ENCODE assay signal across 19 cellular contexts in genomic region chr1:11025618-11026017, GRCh38. TPM values are rescaled to one million over a fixed set of nuclear protein-coding genes. Genes with fewer than 3 reads are reported as not detected.
DNase-seq lines count a peak whose midpoint lies in the region; ATAC-seq and TF ChIP-seq lines count a peak whose summit lies in the region.
"Had no signal": no experiment of that assay in that cellular context is flagged by ENCODE, and none has a peak within 500 bp of the region (broad histone marks: within the 10 kb centered on the region; RNA-seq: fewer than 3 reads in every experiment).

No MANE protein-coding gene starts in this region.

- no peak for DNase-seq in activated T-cell treated with anti-CD3 and anti-CD28 coated beads, Interleukin-2, amount 50 U/mL, for 72 hours
- no peak for DNase-seq in activated T-cell treated with anti-CD3 and anti-CD28 coated beads, Interleukin-2, amount 50 U/mL, for 48 hours
- no peak for DNase-seq in CD8-positive, alpha-beta T cell
- no peak for DNase-seq in epithelial cell of prostate (ENCODE audit: low read depth, low spot score)
- DNase-seq in T-cell, result no peak
- no peak for DNase-seq in dorsolateral prefrontal cortex
- DNase-seq: CD4-positive, alpha-beta memory T cell; GF-D8; GOT3; MM.1S; NCI-H1105; NCI-H187; NCI-H510A treated with DMSO at 0.1 percent for 48 hours; SHP77 had no signal

- no peaks in the 10 kb centered on the region for H3K27me3 Mint-ChIP-seq in activated T-cell treated with anti-CD3 and anti-CD28 coated beads, Interleukin-2, amount 50 U/mL, for 72 hours (ENCODE audit: low read depth)
- H3K27me3 Mint-ChIP-seq in CD8-positive, alpha-beta T cell (ENCODE audit: low read depth), result no peaks in the 10 kb centered on the region
- H3K27me3 Mint-ChIP-seq in activated T-helper 17 cell treated with anti-CD3 and anti-CD28 coated beads, Interleukin-2, amount 50 U/mL, for 72 hours, result no peaks in the 10 kb centered on the region
- H3K27me3 Mint-ChIP-seq in T-cell, result no peaks in the 10 kb centered on the region
- H3K27me3 Mint-ChIP-seq: B cell; CD4-positive, alpha-beta memory T cell had no signal

- peak overlapping the region; percentile 71 for H3K27ac Mint-ChIP-seq in activated T-cell treated with anti-CD3 and anti-CD28 coated beads, Interleukin-2, amount 50 U/mL, for 72 hours
- peak overlapping the region; percentile 16 for H3K27ac Mint-ChIP-seq in CD8-positive, alpha-beta T cell
- peak overlapping the region; percentile 75 for H3K27ac Mint-ChIP-seq in activated T-helper 17 cell treated with anti-CD3 and anti-CD28 coated beads, Interleukin-2, amount 50 U/mL, for 72 hours
- peak overlapping the region in 1 of 2 donors; percentile 11 for H3K27ac Mint-ChIP-seq in T-cell
- H3K27ac Mint-ChIP-seq: B cell had no signal

- no peaks in the 10 kb centered on the region for H3K9me3 ChIP-seq in CD8-positive, alpha-beta T cell (ENCODE audit: low read length)

- no peak for ATAC-seq in activated T-cell treated with anti-CD3 and anti-CD28 coated beads, Interleukin-2, amount 50 U/mL, for 72 hours (replicated peaks in 1 of 2)
- ATAC-seq in CD8-positive, alpha-beta T cell, result no peak
- ATAC-seq in activated T-helper 17 cell treated with anti-CD3 and anti-CD28 coated beads, Interleukin-2, amount 50 U/mL, for 72 hours (replicated peaks), result no peak
- ATAC-seq in T-cell (replicated peaks in 1 of 4) (no peak), HG03159 (IDR thresholded peaks at IDR 0.05; ENCODE audit: unreplicated experiment) (no peak)
- ATAC-seq: Panc1 had no signal

- no peaks in the 10 kb centered on the region for H3K9me3 Mint-ChIP-seq in activated T-cell treated with anti-CD3 and anti-CD28 coated beads, Interleukin-2, amount 50 U/mL, for 72 hours
- no peaks in the 10 kb centered on the region for H3K9me3 Mint-ChIP-seq in CD8-positive, alpha-beta T cell
- no peaks in the 10 kb centered on the region for H3K9me3 Mint-ChIP-seq in activated T-helper 17 cell treated with anti-CD3 and anti-CD28 coated beads, Interleukin-2, amount 50 U/mL, for 72 hours
- no peaks in the 10 kb centered on the region for H3K9me3 Mint-ChIP-seq in T-cell
- H3K9me3 Mint-ChIP-seq: CD4-positive, alpha-beta memory T cell had no signal

- H3K4me3 ChIP-seq in CD8-positive, alpha-beta T cell (ENCODE audit: low read depth, low read length), result no peak overlapping the region
- no peak overlapping the region for H3K4me3 ChIP-seq in dorsolateral prefrontal cortex

- CTCF ChIA-PET in CD8-positive, alpha-beta T cell (lab: Charles Lee), result interaction anchor here (2.1 kb wide), 1 partner anchor 12 kb away, joined by 11 read pairs; no protein-coding TSS in a partner anchor
- CTCF ChIA-PET in T-cell (lab: Charles Lee), result no interaction called here

- no peak overlapping the region for H3K4me3 Mint-ChIP-seq in activated T-cell treated with anti-CD3 and anti-CD28 coated beads, Interleukin-2, amount 50 U/mL, for 72 hours
- H3K4me3 Mint-ChIP-seq in CD8-positive, alpha-beta T cell, result no peak overlapping the region
- no peak overlapping the region for H3K4me3 Mint-ChIP-seq in activated T-helper 17 cell treated with anti-CD3 and anti-CD28 coated beads, Interleukin-2, amount 50 U/mL, for 72 hours
- no peak overlapping the region for H3K4me3 Mint-ChIP-seq in T-cell
- H3K4me3 Mint-ChIP-seq: B cell; CD4-positive, alpha-beta memory T cell had no signal

- H3K36me3 Mint-ChIP-seq in activated T-cell treated with anti-CD3 and anti-CD28 coated beads, Interleukin-2, amount 50 U/mL, for 72 hours (ENCODE audit: insufficient read depth in 2 of 2), result peaks cover 10 to 35% of the 10 kb centered on the region in 2 donors
- H3K36me3 Mint-ChIP-seq in CD8-positive, alpha-beta T cell, result peaks cover 79% of the 10 kb centered on the region
- H3K36me3 Mint-ChIP-seq in activated T-helper 17 cell treated with anti-CD3 and anti-CD28 coated beads, Interleukin-2, amount 50 U/mL, for 72 hours (ENCODE audit: low read depth), result peaks cover 80% of the 10 kb centered on the region
- peaks cover 47% of the 10 kb centered on the region for H3K36me3 Mint-ChIP-seq in T-cell

- POLR2A ChIA-PET in CD8-positive, alpha-beta T cell (lab: Charles Lee), result no interaction called here
- POLR2A ChIA-PET in T-cell (lab: Charles Lee), result no interaction called here

- no peaks in the 10 kb centered on the region for H3K4me1 ChIP-seq in CD8-positive, alpha-beta T cell (ENCODE audit: insufficient read depth, low read length)

- H3K36me3 ChIP-seq in CD8-positive, alpha-beta T cell (ENCODE audit: insufficient read depth, low read length), result peaks cover 33% of the 10 kb centered on the region

- peaks cover 16% of the 10 kb centered on the region for H3K4me1 Mint-ChIP-seq in activated T-cell treated with anti-CD3 and anti-CD28 coated beads, Interleukin-2, amount 50 U/mL, for 72 hours (ENCODE audit: low read depth)
- peaks cover 28% of the 10 kb centered on the region for H3K4me1 Mint-ChIP-seq in CD8-positive, alpha-beta T cell (ENCODE audit: low read depth)
- peaks cover 18% of the 10 kb centered on the region for H3K4me1 Mint-ChIP-seq in activated T-helper 17 cell treated with anti-CD3 and anti-CD28 coated beads, Interleukin-2, amount 50 U/mL, for 72 hours
- peaks cover 23 to 34% (median 27%) of the 10 kb centered on the region in 3 donors for H3K4me1 Mint-ChIP-seq in T-cell

- intact Hi-C loops in CD8-positive, alpha-beta T cell (cut with DNase I, micrococcal nuclease), result no loop called here
- intact Hi-C loops in dorsolateral prefrontal cortex (cut with DNase I), result no loop called here

- H3K27ac ChIP-seq in CD8-positive, alpha-beta T cell (ENCODE audit: low read depth, low read length), result no peak overlapping the region
- H3K27ac ChIP-seq in epithelial cell of prostate, result peak overlapping the region; percentile 30
- H3K27ac ChIP-seq in dorsolateral prefrontal cortex, result no peak overlapping the region
- H3K27ac ChIP-seq: KMS-11 had no signal

- no peak for TF ChIP-seq CTCF in CD8-positive, alpha-beta T cell (IDR thresholded peaks at IDR 0.05)
- TF ChIP-seq CTCF in dorsolateral prefrontal cortex (IDR thresholded peaks at IDR 0.05 in 54 of 56, conservative IDR thresholded peaks at IDR 0.05 in 2 of 56; ENCODE audit: low read depth in 1 of 56, partially characterized antibody in 56 of 56), result no peak

- no peaks in the 10 kb centered on the region for H3K27me3 ChIP-seq in CD8-positive, alpha-beta T cell (ENCODE audit: insufficient read depth, low read length)
- no peaks in the 10 kb centered on the region for H3K27me3 ChIP-seq in dorsolateral prefrontal cortex

RNA-seq across cellular contexts. Expression of gene TARDBP, which starts 13.2 kb away (rescaled TPM):
- total RNA-seq in activated T-cell treated with anti-CD3 and anti-CD28 coated beads, Interleukin-2, amount 50 U/mL, for 72 hours, result 100 to 1,000 TPM; 149 to 156 TPM
- 100 to 1,000 TPM; 125 to 131 TPM for total RNA-seq in CD8-positive, alpha-beta T cell
- 100 to 1,000 TPM; 120 to 186 TPM for total RNA-seq in activated T-helper 17 cell treated with anti-CD3 and anti-CD28 coated beads, Interleukin-2, amount 50 U/mL, for 72 hours
- total RNA-seq in T-cell, result 100 to 1,000 TPM; 137 to 183 (median 160) TPM
- 100 to 1,000 TPM; 130 to 197 (median 159) TPM for total RNA-seq in dorsolateral prefrontal cortex

RNA-seq across cellular contexts. Expression of gene MASP2, which starts 21.4 kb away (rescaled TPM):
- under 1 TPM; 0.19 to 0.56 TPM for total RNA-seq in activated T-cell treated with anti-CD3 and anti-CD28 coated beads, Interleukin-2, amount 50 U/mL, for 72 hours
- under 1 TPM; 0.19 to 0.22 TPM for total RNA-seq in CD8-positive, alpha-beta T cell
- under 1 TPM in 1 of 2 donors, not detected in 1; 0.43 TPM for total RNA-seq in activated T-helper 17 cell treated with anti-CD3 and anti-CD28 coated beads, Interleukin-2, amount 50 U/mL, for 72 hours
- total RNA-seq in T-cell (under 1 TPM in 2 of 5 donors, not detected in 3; 0.33 to 0.38 TPM), dorsolateral prefrontal cortex (1 to 10 TPM in 5 of 120 experiments, under 1 TPM in 18, not detected in 97; 0.20 to 4.8 (median 0.59) TPM)
- total RNA-seq: B cell; CD4-positive, alpha-beta memory T cell had no signal

RNA-seq across cellular contexts. Expression of gene SRM, which starts 34.2 kb away (rescaled TPM):
- total RNA-seq in activated T-cell treated with anti-CD3 and anti-CD28 coated beads, Interleukin-2, amount 50 U/mL, for 72 hours, result 10 to 100 TPM; 58.8 to 77.5 TPM
- 10 to 100 TPM; 31.4 to 40.6 TPM for total RNA-seq in CD8-positive, alpha-beta T cell
- 100 to 1,000 TPM in 1 of 2 donors, 10 to 100 TPM in 1; 83.9 to 225 TPM for total RNA-seq in activated T-helper 17 cell treated with anti-CD3 and anti-CD28 coated beads, Interleukin-2, amount 50 U/mL, for 72 hours
- total RNA-seq in T-cell (10 to 100 TPM; 38.0 to 78.5 (median 72.4) TPM), dorsolateral prefrontal cortex (10 to 100 TPM; 32.9 to 80.2 (median 52.9) TPM)
